8 cellular contexts compared by ENCODE assay signal in the genomic region with DNA sequence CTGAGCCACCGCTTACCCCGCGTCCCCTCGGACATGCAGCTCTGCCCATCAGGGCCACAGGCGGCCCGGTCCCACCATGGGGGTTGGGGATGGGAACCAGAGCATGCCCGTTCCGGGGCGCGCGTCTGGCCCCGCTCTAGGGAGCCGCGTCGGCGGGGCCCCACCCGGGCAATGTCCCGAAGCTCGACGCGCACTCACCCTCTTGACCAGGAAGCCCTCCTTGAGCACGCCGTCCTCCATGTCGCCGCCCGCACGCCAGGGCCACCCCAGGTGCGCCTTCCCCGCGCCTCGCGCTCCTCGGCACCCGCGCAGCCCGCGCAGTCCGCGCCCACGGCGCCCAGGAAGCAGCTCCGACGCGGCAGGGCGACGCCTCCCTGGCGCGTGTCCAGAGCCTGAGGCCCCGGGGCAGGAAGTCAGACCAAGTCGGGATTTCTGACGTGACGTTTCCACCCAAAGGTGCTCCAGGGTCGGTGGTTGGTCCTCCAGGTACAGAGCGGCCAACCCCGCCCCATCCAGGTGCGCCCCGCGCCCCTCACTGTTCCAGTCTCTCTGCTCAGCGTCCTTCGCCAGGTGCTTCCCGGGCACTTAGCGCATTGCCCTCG. TPM values are rescaled to one million over a fixed set of nuclear protein-coding genes. Genes with fewer than 3 reads are reported as not detected.
DNase-seq lines count a peak whose midpoint lies in the region; ATAC-seq and TF ChIP-seq lines count a peak whose summit lies in the region.

A gene with protein sequence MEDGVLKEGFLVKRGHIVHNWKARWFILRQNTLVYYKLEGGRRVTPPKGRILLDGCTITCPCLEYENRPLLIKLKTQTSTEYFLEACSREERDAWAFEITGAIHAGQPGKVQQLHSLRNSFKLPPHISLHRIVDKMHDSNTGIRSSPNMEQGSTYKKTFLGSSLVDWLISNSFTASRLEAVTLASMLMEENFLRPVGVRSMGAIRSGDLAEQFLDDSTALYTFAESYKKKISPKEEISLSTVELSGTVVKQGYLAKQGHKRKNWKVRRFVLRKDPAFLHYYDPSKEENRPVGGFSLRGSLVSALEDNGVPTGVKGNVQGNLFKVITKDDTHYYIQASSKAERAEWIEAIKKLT (minus strand): TSS at position 346 of the 602 bp plus-strand sequence. CDS start 106 bp downstream, at position 240.

- no peak for TF ChIP-seq CTCF in dorsolateral prefrontal cortex (IDR thresholded peaks at IDR 0.05 in 54 of 56, conservative IDR thresholded peaks at IDR 0.05 in 2 of 56; ENCODE audit: low read depth in 1 of 56, partially characterized antibody in 56 of 56)

- intact Hi-C loops in dorsolateral prefrontal cortex (cut with DNase I), result no loop called here

- peaks cover 0 to 12% of the 10 kb centered on the region in 2 donors for H3K4me1 ChIP-seq in muscle layer of duodenum (ENCODE audit: control insufficient read depth in 1 of 2, insufficient read depth in 2 of 2, low read length in 2 of 2)
- peaks cover 4% of the 10 kb centered on the region for H3K4me1 ChIP-seq in thymus (ENCODE audit: control insufficient read depth, insufficient read depth, low read length)

- no peak for ATAC-seq in HG03025 (IDR thresholded peaks at IDR 0.05; ENCODE audit: low FRiP score, unreplicated experiment)

- no peaks in the 10 kb centered on the region for H3K9me3 ChIP-seq in muscle layer of duodenum (ENCODE audit: control insufficient read depth in 1 of 2, low read length in 2 of 2)
- no peaks in the 10 kb centered on the region for H3K9me3 ChIP-seq in thymus (ENCODE audit: control insufficient read depth)

- peaks cover 0 to 29% (median 14%) of the 10 kb centered on the region in 45 donors for H3K27me3 ChIP-seq in dorsolateral prefrontal cortex
- H3K27me3 ChIP-seq in muscle layer of duodenum (ENCODE audit: low read depth, low read length), result no peaks in the 10 kb centered on the region
- H3K27me3 ChIP-seq in thymus (ENCODE audit: control insufficient read depth, insufficient read depth), result peaks cover 11% of the 10 kb centered on the region

- DNase-seq in HUDEP-2 (lab: John Stamatoyannopoulos, UW; ENCODE audit: unreplicated experiment in 76 of 76) (peak in 67 of 76 experiments; percentile 11 to 78 (median 60)), dorsolateral prefrontal cortex (no peak), midbrain (lab: John Stamatoyannopoulos, UW) (no peak), iPS-NIHi7 (ENCODE audit: extremely low spot score) (no peak)
- DNase-seq in activated CD4-positive, CD25-positive, alpha-beta regulatory T cell treated with anti-CD3 and anti-CD28 coated beads, Interleukin-2, amount 50 U/mL, for 72 hours, result peak; percentile 43

- H3K4me3 ChIP-seq in dorsolateral prefrontal cortex (peak within 1 kb of the TSS in 57 of 59 donors; percentile 6 to 63 (median 42)), muscle layer of duodenum (ENCODE audit: low read depth in 1 of 2, low read length in 2 of 2) (peak within 1 kb of the TSS; percentile 47 to 69), thymus (ENCODE audit: low read length) (peak within 1 kb of the TSS; percentile 37)

- H3K27ac ChIP-seq in dorsolateral prefrontal cortex, result no peak within 1 kb of the TSS
- peak within 1 kb of the TSS; percentile 78 for H3K27ac ChIP-seq in muscle layer of duodenum (ENCODE audit: low read length)
- H3K27ac ChIP-seq in thymus (ENCODE audit: low read depth), result peak within 1 kb of the TSS; percentile 77

- 9% methylated on average over 63 of the region's 63 CpGs for WGBS in thymus

- H3K36me3 ChIP-seq in muscle layer of duodenum (ENCODE audit: control insufficient read depth in 1 of 2, insufficient read depth in 2 of 2, low read length in 2 of 2) (no peaks in the 10 kb centered on the region), thymus (ENCODE audit: control insufficient read depth, insufficient read depth) (no peaks in the 10 kb centered on the region)

RNA-seq across cellular contexts. Expression of the gene that starts here (rescaled TPM):
- 1 to 10 TPM in 5 of 120 experiments, under 1 TPM in 6, not detected in 109; 0.42 to 1.9 (median 0.81) TPM for total RNA-seq in dorsolateral prefrontal cortex
- polyA plus RNA-seq in thymus, result 22.0 TPM

Comparison
In these comparisons a context has a peak if more than half of its experiments do, and no peak if none do; other contexts are left out.
1. DNase-seq: peak in HUDEP-2 (67 of 76) and activated CD4-positive, CD25-positive, alpha-beta regulatory T cell treated with anti-CD3 and anti-CD28 coated beads, Interleukin-2, amount 50 U/mL, for 72 hours (single experiment); none in dorsolateral prefrontal cortex (0 of 10), midbrain (single experiment) and iPS-NIHi7 (single experiment).
2. H3K27ac ChIP-seq: peak in muscle layer of duodenum (single experiment) and thymus (single experiment); none in dorsolateral prefrontal cortex (0 of 59).
3. Peak in every context shown above with its lines, with median percentiles within 50 percentile points of each other: H3K4me3 ChIP-seq.